1 cellular context compared by ENCODE assay signal in the genomic region with DNA sequence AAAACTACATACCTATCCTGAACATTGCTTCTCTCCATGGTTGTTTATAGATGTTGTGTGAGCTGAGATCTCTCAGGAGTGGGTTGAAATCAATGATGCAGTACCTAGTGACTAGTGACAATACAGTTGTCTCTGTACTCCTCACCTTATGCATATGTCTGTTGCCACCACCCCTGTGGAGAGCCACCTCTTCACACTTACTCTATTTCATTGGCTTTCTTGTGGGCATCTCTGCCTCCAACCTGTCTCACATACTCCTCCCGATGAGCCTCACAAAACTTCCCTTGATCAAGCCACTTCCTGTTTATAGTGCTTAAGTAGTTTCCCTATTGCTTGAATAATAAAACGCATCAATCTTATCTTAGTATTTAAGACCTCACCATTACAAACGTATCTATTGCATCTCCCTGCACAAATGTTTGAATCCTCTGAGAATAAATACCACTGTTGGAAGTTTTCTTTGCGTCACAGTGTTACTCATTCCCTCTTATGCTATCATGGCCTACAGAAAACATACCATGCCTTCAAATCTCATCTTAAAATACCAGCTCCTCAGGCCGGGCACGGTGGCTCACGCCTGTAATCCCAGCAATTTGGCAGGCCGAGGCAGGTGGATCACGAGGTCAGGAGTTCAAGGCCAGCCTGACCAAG.
TF ChIP-seq lines count a peak whose summit lies in the region.

No MANE protein-coding gene starts in this region.

TF ChIP-seq in SK-N-SH, 30 proteins besides CTCF, POLR2A, EP300 and RAD21 (continued from another document):
- TF ChIP-seq MEF2A (IDR thresholded peaks at IDR 0.05; ENCODE audit: borderline replicate concordance, low read depth) (no peak), SIN3A (IDR thresholded peaks at IDR 0.05; ENCODE audit: borderline replicate concordance, low read depth, low read length) (no peak), GABPA (IDR thresholded peaks at IDR 0.05; ENCODE audit: low read depth) (no peak), IRF3 (IDR thresholded peaks at IDR 0.05; ENCODE audit: low read depth, low read length) (no peak)
TF ChIP-seq in SK-N-SH: peak in this region for 0.
